19 cellular contexts compared by ENCODE assay signal in genomic region chr1:229064320-229064908, GRCh38.
DNase-seq lines count a peak whose midpoint lies in the region; ATAC-seq, FAIRE-seq and TF ChIP-seq lines count a peak whose summit lies in the region.
"Had no signal": no experiment of that assay in that cellular context is flagged by ENCODE, and none has a peak within 500 bp of the region (broad histone marks: within the 10 kb centered on the region; RNA-seq: fewer than 3 reads in every experiment).

No MANE protein-coding gene starts in this region.

- 18 to 57% (median 37%) methylated on average over 8 of the region's 8 CpGs for WGBS in small intestine, 3 donors

- H3K27ac ChIP-seq in RWPE1 (no peak overlapping the region), small intestine (ENCODE audit: low read depth in 1 of 2, low read length in 1 of 2) (no peak overlapping the region)
- no peak overlapping the region for H3K27ac ChIP-seq in CD8-positive, alpha-beta memory T cell (ENCODE audit: low read depth, low read length)
- H3K27ac ChIP-seq: coronary artery had no signal

- no peak for FAIRE-seq in small intestine (lab: Jason Lieb, UNC)
- FAIRE-seq: A204.1, GM18507 had no signal

- no peak overlapping the region for H3K4me3 ChIP-seq in small intestine (ENCODE audit: low read depth in 1 of 2, low read length in 2 of 2)
- H3K4me3 ChIP-seq in CD8-positive, alpha-beta memory T cell (ENCODE audit: low read length), result no peak overlapping the region
- H3K4me3 ChIP-seq: coronary artery had no signal

- H3K36me3 Mint-ChIP-seq in CD8-positive, alpha-beta memory T cell, result peaks cover 0 to 2% (median 0%) of the 10 kb centered on the region in 3 donors

- TF ChIP-seq CTCF in RWPE1 (conservative IDR thresholded peaks at IDR 0.05; ENCODE audit: low read depth), result no peak

- H3K4me3 Mint-ChIP-seq in CD8-positive, alpha-beta memory T cell, result no peak overlapping the region
- H3K4me3 Mint-ChIP-seq: activated naive CD4-positive, alpha-beta T cell treated with anti-CD3 and anti-CD28 coated beads, Interleukin-2, amount 10 ng/mL, durations not matched to agents 7 days and 5 days had no signal

- peaks cover 2 to 6% of the 10 kb centered on the region in 2 donors for H3K4me1 ChIP-seq in small intestine (ENCODE audit: control insufficient read depth in 2 of 2, insufficient read depth in 1 of 2, low read depth in 1 of 2, low read length in 1 of 2)
- H3K4me1 ChIP-seq in CD8-positive, alpha-beta memory T cell (ENCODE audit: insufficient read depth, low read length), result peaks cover 23% of the 10 kb centered on the region

- POLR2A ChIA-PET in RWPE1 (lab: Yijun Ruan, JAX; ENCODE audit: low non-redundant PET), result no interaction called here
- POLR2A ChIA-PET in CD8-positive, alpha-beta memory T cell (lab: Charles Lee), result no interaction called here

- no peaks in the 10 kb centered on the region for H3K9me3 Mint-ChIP-seq in CD8-positive, alpha-beta memory T cell
- H3K9me3 Mint-ChIP-seq: activated naive CD4-positive, alpha-beta T cell treated with anti-CD3 and anti-CD28 coated beads, Interleukin-2, amount 10 ng/mL, durations not matched to agents 7 days and 5 days had no signal

- CTCF ChIA-PET in RWPE1 (lab: Yijun Ruan, JAX), result no interaction called here
- CTCF ChIA-PET in CD8-positive, alpha-beta memory T cell (lab: Charles Lee), result interaction anchor here (0.5 kb wide), 1 partner anchor 112 kb away, joined by 3 read pairs; no protein-coding TSS in a partner anchor

- no peak for ATAC-seq in HG03571 (IDR thresholded peaks at IDR 0.05; ENCODE audit: unreplicated experiment)

- H3K27me3 Mint-ChIP-seq in CD8-positive, alpha-beta memory T cell, result peaks cover 0 to 3% of the 10 kb centered on the region in 2 donors

- no peaks in the 10 kb centered on the region for H3K9me3 ChIP-seq in small intestine (ENCODE audit: control insufficient read depth, low read depth)
- H3K9me3 ChIP-seq in CD8-positive, alpha-beta memory T cell (ENCODE audit: low read length), result no peaks in the 10 kb centered on the region

- peak; percentile 62 for DNase-seq in SIG-M5 treated with dmso at 0.1 percent for 504 hours (lab: John Stamatoyannopoulos, UW; ENCODE audit: unreplicated experiment)
- DNase-seq in SIG-M5 (lab: John Stamatoyannopoulos, UW), result no peak
- DNase-seq in RWPE1 (ENCODE audit: low spot score), result peak; percentile 15
- DNase-seq in iPS-NIHi7 (ENCODE audit: extremely low spot score), result peak; percentile 12
- DNase-seq in small intestine, result peak; percentile 91
- no peak for DNase-seq in CD8-positive, alpha-beta memory T cell
- DNase-seq in T-helper 2 cell, result no peak
- DNase-seq: activated CD4-positive, alpha-beta T cell treated with anti-CD3 and anti-CD28 coated beads for 4 hours; activated naive CD4-positive, alpha-beta T cell treated with anti-CD3 and anti-CD28 coated beads, Interleukin-2, amount 10 ng/mL, durations not matched to agents 7 days and 5 days; activated T-cell treated with anti-CD3 and anti-CD28 coated beads, Interleukin-2, amount 50 U/mL, for 48 hours; DMS79; NCI-H2029 treated with DMSO at 0.1 percent for 48 hours; SHP77 treated with DMSO at 0.1 percent for 48 hours; stimulated activated CD4-positive, alpha-beta T cell treated with anti-CD3 and anti-CD28 coated beads, Interleukin-1b, Interleukin-23, amount 100 ng/mL, for 48 hours; T-helper 1 cell had no signal

- H3K27me3 ChIP-seq in small intestine (ENCODE audit: control insufficient read depth in 2 of 2, insufficient read depth in 2 of 2, low read length in 2 of 2), result no peaks in the 10 kb centered on the region
- no peaks in the 10 kb centered on the region for H3K27me3 ChIP-seq in CD8-positive, alpha-beta memory T cell (ENCODE audit: insufficient read depth, low read length, poor library complexity, severe bottlenecking)

- H3K36me3 ChIP-seq in small intestine (ENCODE audit: control insufficient read depth in 2 of 2, insufficient read depth in 2 of 2, low read length in 2 of 2), result no peaks in the 10 kb centered on the region
- no peaks in the 10 kb centered on the region for H3K36me3 ChIP-seq in CD8-positive, alpha-beta memory T cell (ENCODE audit: insufficient read depth, low read length)

- peak overlapping the region in 1 of 8 donors; percentile 9 for H3K27ac Mint-ChIP-seq in CD8-positive, alpha-beta memory T cell
- H3K27ac Mint-ChIP-seq: activated naive CD4-positive, alpha-beta T cell treated with anti-CD3 and anti-CD28 coated beads, Interleukin-2, amount 10 ng/mL, durations not matched to agents 7 days and 5 days had no signal

- H3K4me1 Mint-ChIP-seq in CD8-positive, alpha-beta memory T cell, result peaks cover 25 to 50% (median 33%) of the 10 kb centered on the region in 3 donors

Comparison
In these comparisons a context has a peak if more than half of its experiments do, and no peak if none do; other contexts are left out.
1. DNase-seq: peak in SIG-M5 treated with dmso at 0.1 percent for 504 hours (single experiment), RWPE1 (single experiment), iPS-NIHi7 (single experiment) and small intestine (single experiment); none in SIG-M5 (single experiment), CD8-positive, alpha-beta memory T cell (0 of 5) and T-helper 2 cell (0 of 5).